Comparison of ENCODE assay signal across 1 cellular context in genomic region chr11:120184946-120185677, GRCh38.
TF ChIP-seq lines count a peak whose summit lies in the region.

No MANE protein-coding gene starts in this region.

TF ChIP-seq in HepG2, 621 proteins besides CTCF, POLR2A, EP300 and RAD21 (continued from another document and continues in another):
- TF ChIP-seq TRIM24 (CRISPR knock-in tag; IDR thresholded peaks at IDR 0.05), result 0 out of 2 replicates have a peak, but pooled peaks have one; percentile 49
- TF ChIP-seq FOSL2 (CRISPR knock-in tag; IDR thresholded peaks at IDR 0.05), result peak; percentile 74
- TF ChIP-seq ZMAT5 (CRISPR knock-in tag; IDR thresholded peaks at IDR 0.05; ENCODE audit: borderline replicate concordance, low read depth), result no peak
- no peak for TF ChIP-seq HNRNPUL1 (IDR thresholded peaks at IDR 0.05; ENCODE audit: low read depth, low read length)
- no peak for TF ChIP-seq ZNF451 (CRISPR knock-in tag; IDR thresholded peaks at IDR 0.05)
- no peak for TF ChIP-seq PRDM15 (CRISPR knock-in tag; IDR thresholded peaks at IDR 0.05)
- peak; percentile 85 for TF ChIP-seq ZGPAT (CRISPR knock-in tag; IDR thresholded peaks at IDR 0.05)
- peak; percentile 20; the same call in 1 of the 2 replicates for TF ChIP-seq ZNF614 (CRISPR knock-in tag; IDR thresholded peaks at IDR 0.05; ENCODE audit: borderline replicate concordance)
- TF ChIP-seq IKZF4 (CRISPR knock-in tag; IDR thresholded peaks at IDR 0.05; ENCODE audit: borderline replicate concordance, low read depth, not compliant biosample characterization), result no peak
- TF ChIP-seq ZZZ3 (CRISPR knock-in tag; IDR thresholded peaks at IDR 0.05; ENCODE audit: borderline replicate concordance), result no peak
- no peak for TF ChIP-seq ZNF251 (CRISPR knock-in tag; IDR thresholded peaks at IDR 0.05)
- TF ChIP-seq PCBP1 (IDR thresholded peaks at IDR 0.05; ENCODE audit: borderline replicate concordance, low read depth, low read length), result no peak
- TF ChIP-seq ZNF501 (CRISPR knock-in tag; IDR thresholded peaks at IDR 0.05), result peak; percentile 61
- peak; percentile 77 for TF ChIP-seq HNF1B (CRISPR knock-in tag; IDR thresholded peaks at IDR 0.05)
- 0 out of 2 replicates have a peak, but pooled peaks have one; percentile 22 for TF ChIP-seq ZC3H13 (CRISPR knock-in tag; IDR thresholded peaks at IDR 0.05)
- no peak for TF ChIP-seq ARNTL (CRISPR knock-in tag; IDR thresholded peaks at IDR 0.05)
- TF ChIP-seq NR2F1 (CRISPR knock-in tag; IDR thresholded peaks at IDR 0.05), result peak; percentile 50 to 56; a peak in 2 of 4 replicates
- TF ChIP-seq TFDP2 (CRISPR knock-in tag; IDR thresholded peaks at IDR 0.05), result no peak
- TF ChIP-seq ZNF672 (CRISPR knock-in tag; IDR thresholded peaks at IDR 0.05), result no peak
- no peak for TF ChIP-seq ATF1 (CRISPR knock-in tag; IDR thresholded peaks at IDR 0.05)
- TF ChIP-seq MAFG (CRISPR knock-in tag; IDR thresholded peaks at IDR 0.05), result no peak
- no peak for TF ChIP-seq LBX2 (CRISPR knock-in tag; IDR thresholded peaks at IDR 0.05; ENCODE audit: borderline replicate concordance)
- no peak for TF ChIP-seq ZNF235 (CRISPR knock-in tag; IDR thresholded peaks at IDR 0.05; ENCODE audit: borderline replicate concordance)
- TF ChIP-seq SNAPC5 (CRISPR knock-in tag; IDR thresholded peaks at IDR 0.05; ENCODE audit: borderline replicate concordance), result no peak
- no peak for TF ChIP-seq SNRNP70 (IDR thresholded peaks at IDR 0.05; ENCODE audit: low read depth, low read length)
- TF ChIP-seq ZNF510 (CRISPR knock-in tag; IDR thresholded peaks at IDR 0.05; ENCODE audit: low read depth), result no peak
- TF ChIP-seq PREB (CRISPR knock-in tag; IDR thresholded peaks at IDR 0.05), result no peak
- TF ChIP-seq HDAC6 (IDR thresholded peaks at IDR 0.05; ENCODE audit: low read depth, low read length), result no peak
- no peak for TF ChIP-seq ZNF33A (CRISPR knock-in tag; IDR thresholded peaks at IDR 0.05; ENCODE audit: borderline replicate concordance)
- no peak for TF ChIP-seq ZNF512 (CRISPR knock-in tag; IDR thresholded peaks at IDR 0.05)
- TF ChIP-seq THYN1 (CRISPR knock-in tag; IDR thresholded peaks at IDR 0.05; ENCODE audit: borderline replicate concordance, low read depth), result no peak
- TF ChIP-seq TBX3 (IDR thresholded peaks at IDR 0.05; ENCODE audit: borderline replicate concordance), result no peak
- TF ChIP-seq ZNF841 (CRISPR knock-in tag; IDR thresholded peaks at IDR 0.05; ENCODE audit: borderline replicate concordance), result no peak
- TF ChIP-seq PRDM4 (CRISPR knock-in tag; IDR thresholded peaks at IDR 0.05; ENCODE audit: borderline replicate concordance), result no peak
- no peak for TF ChIP-seq ZNF138 (CRISPR knock-in tag; IDR thresholded peaks at IDR 0.05; ENCODE audit: low read depth)
- TF ChIP-seq HHEX (CRISPR knock-in tag; IDR thresholded peaks at IDR 0.05), result no peak
- peak; percentile 85 for TF ChIP-seq ZMYM2 (CRISPR knock-in tag; IDR thresholded peaks at IDR 0.05)
- TF ChIP-seq ADNP (CRISPR knock-in tag; IDR thresholded peaks at IDR 0.05), result no peak
- TF ChIP-seq NFYB (CRISPR knock-in tag; IDR thresholded peaks at IDR 0.05), result 0 out of 2 replicates have a peak, but pooled peaks have one; percentile 4
- peak; percentile 25; the same call in 1 of the 2 replicates for TF ChIP-seq ZNF205 (CRISPR knock-in tag; IDR thresholded peaks at IDR 0.05)
- peak in 1 of 2 experiments; percentile 44; a peak in 1 of 4 replicates for TF ChIP-seq KLF16 (CRISPR knock-in tag; IDR thresholded peaks at IDR 0.05)
- peak; percentile 93 for TF ChIP-seq ESRRA (CRISPR knock-in tag; IDR thresholded peaks at IDR 0.05; ENCODE audit: low read depth)
- no peak for TF ChIP-seq ZNF20 (CRISPR knock-in tag; IDR thresholded peaks at IDR 0.05)
- no peak; the same call in 1 of the 2 replicates for TF ChIP-seq ZBTB38 (CRISPR knock-in tag; IDR thresholded peaks at IDR 0.05)
- TF ChIP-seq NFATC3 (CRISPR knock-in tag; IDR thresholded peaks at IDR 0.05), result no peak
- TF ChIP-seq ZNF503 (CRISPR knock-in tag; IDR thresholded peaks at IDR 0.05), result 0 out of 2 replicates have a peak, but pooled peaks have one; percentile 44
- no peak for TF ChIP-seq MLLT10 (CRISPR knock-in tag; IDR thresholded peaks at IDR 0.05)
- TF ChIP-seq ZNF792 (CRISPR knock-in tag; IDR thresholded peaks at IDR 0.05), result peak; percentile 78
- TF ChIP-seq NRL (CRISPR knock-in tag; IDR thresholded peaks at IDR 0.05; ENCODE audit: borderline replicate concordance), result no peak; the same call in 1 of the 2 replicates
- no peak for TF ChIP-seq ZNF780A (CRISPR knock-in tag; IDR thresholded peaks at IDR 0.05)
- TF ChIP-seq NFE2L1 (CRISPR knock-in tag; IDR thresholded peaks at IDR 0.05; ENCODE audit: borderline replicate concordance), result no peak
- no peak for TF ChIP-seq ZNF660 (CRISPR knock-in tag; IDR thresholded peaks at IDR 0.05; ENCODE audit: borderline replicate concordance, low read depth)
- TF ChIP-seq PITX1 (CRISPR knock-in tag; IDR thresholded peaks at IDR 0.05), result no peak; the same call in 1 of the 2 replicates
- TF ChIP-seq HCFC1 (IDR thresholded peaks at IDR 0.05; ENCODE audit: low read depth, low read length), result no peak
- TF ChIP-seq KAT7 (CRISPR knock-in tag; IDR thresholded peaks at IDR 0.05; ENCODE audit: borderline replicate concordance), result no peak
- no peak for TF ChIP-seq SRSF9 (IDR thresholded peaks at IDR 0.05; ENCODE audit: borderline replicate concordance, insufficient read depth, low read depth, low read length, poor library complexity, severe bottlenecking)
